In the genomic region with DNA sequence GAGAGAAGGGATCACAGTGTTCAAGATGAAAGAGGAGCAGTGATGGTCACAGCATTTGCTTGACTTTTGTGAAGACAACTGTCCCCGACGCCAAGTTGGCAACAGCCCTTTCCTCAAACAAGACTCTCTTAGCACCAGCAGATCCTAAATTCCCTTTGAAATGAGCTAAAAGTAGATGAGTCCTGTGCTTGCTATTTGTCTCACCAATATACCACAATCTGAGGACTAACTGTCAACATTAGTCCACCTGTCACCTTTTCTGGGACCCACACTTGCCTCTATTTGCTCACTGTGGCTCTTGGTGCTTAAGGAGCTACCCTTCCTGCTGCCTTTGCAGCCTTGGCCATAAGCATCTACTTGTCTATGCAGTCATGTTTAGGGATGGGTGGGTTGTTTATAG, we compare ENCODE assay signal across 19 cellular contexts. TPM values are rescaled to one million over a fixed set of nuclear protein-coding genes. Genes with fewer than 3 reads are reported as not detected.
A peak's percentile ranks its signal among the peaks of the same experiment; 100 is the strongest.
DNase-seq lines count a peak whose midpoint lies in the region; ATAC-seq lines count a peak whose summit lies in the region.
"Had no signal": no experiment of that assay in that cellular context is flagged by ENCODE, and none has a peak within 500 bp of the region (broad histone marks: within the 10 kb centered on the region; RNA-seq: fewer than 3 reads in every experiment).

No MANE protein-coding gene starts in this region.

- peaks cover 12% of the 10 kb centered on the region for H3K36me3 Mint-ChIP-seq in activated naive CD8-positive, alpha-beta T cell treated with anti-CD3 and anti-CD28 coated beads, Interleukin-2, amount 50 U/mL, for 24 hours (ENCODE audit: low read depth)
- H3K36me3 Mint-ChIP-seq in activated naive CD8-positive, alpha-beta T cell treated with anti-CD3 and anti-CD28 coated beads for 36 hours: peaks cover 2% of the 10 kb centered on the region
- H3K36me3 Mint-ChIP-seq in T-helper 17 cell (ENCODE audit: low read depth) (peaks cover 10% of the 10 kb centered on the region), memory B cell (peaks cover 17% of the 10 kb centered on the region)
- peaks cover 46% of the 10 kb centered on the region for H3K36me3 Mint-ChIP-seq in stimulated activated effector memory CD8-positive, alpha-beta T cell treated with anti-CD3 and anti-CD28 coated beads, Interleukin-12 subunit alpha, Interleukin-12 subunit beta, amount 100 ng/mL, for 72 hours

- no peaks in the 10 kb centered on the region for H3K27me3 Mint-ChIP-seq in activated naive CD8-positive, alpha-beta T cell treated with anti-CD3 and anti-CD28 coated beads, Interleukin-2, amount 50 U/mL, for 24 hours
- H3K27me3 Mint-ChIP-seq in activated naive CD8-positive, alpha-beta T cell treated with anti-CD3 and anti-CD28 coated beads for 36 hours: no peaks in the 10 kb centered on the region
- H3K27me3 Mint-ChIP-seq in T-helper 17 cell (no peaks in the 10 kb centered on the region), memory B cell (no peaks in the 10 kb centered on the region)
- H3K27me3 Mint-ChIP-seq: B cell; CD4-positive, CD25-positive, alpha-beta regulatory T cell; CD8-positive, alpha-beta memory T cell had no signal

- ATAC-seq in activated naive CD8-positive, alpha-beta T cell treated with anti-CD3 and anti-CD28 coated beads, Interleukin-2, amount 50 U/mL, for 24 hours: no peak
- no peak for ATAC-seq in T-helper 17 cell
- no peak for ATAC-seq in memory B cell (ENCODE audit: low read depth)
- no peak for ATAC-seq in stimulated activated effector memory CD8-positive, alpha-beta T cell treated with anti-CD3 and anti-CD28 coated beads, Interleukin-12 subunit alpha, Interleukin-12 subunit beta, amount 100 ng/mL, for 72 hours
- no peak for ATAC-seq in HG03342 (IDR thresholded peaks at IDR 0.05; ENCODE audit: unreplicated experiment)
- ATAC-seq: GM12878, HCT116 had no signal

- no peaks in the 10 kb centered on the region for H3K9me3 ChIP-seq in T-helper 17 cell (ENCODE audit: control insufficient read depth, low read length, poor library complexity, severe bottlenecking)
- H3K9me3 ChIP-seq: BLaER1 had no signal

- DNase-seq in activated naive CD8-positive, alpha-beta T cell treated with anti-CD3 and anti-CD28 coated beads, Interleukin-2, amount 50 U/mL, for 24 hours: no peak
- DNase-seq in activated naive CD8-positive, alpha-beta T cell treated with anti-CD3 and anti-CD28 coated beads for 36 hours: no peak
- no peak for DNase-seq in T-helper 17 cell
- DNase-seq in memory B cell (ENCODE audit: low spot score in 2 of 2): no peak
- DNase-seq in activated naive CD4-positive, alpha-beta T cell (lab: John Stamatoyannopoulos, UW): no peak
- DNase-seq in stimulated activated effector memory CD8-positive, alpha-beta T cell treated with anti-CD3 and anti-CD28 coated beads, Interleukin-12 subunit alpha, Interleukin-12 subunit beta, amount 100 ng/mL, for 72 hours (ENCODE audit: low spot score in 2 of 2): no peak
- DNase-seq: CD4-positive, CD25-positive, alpha-beta regulatory T cell; CD8-positive, alpha-beta memory T cell; DMS 273 treated with DMSO at 0.1 percent for 48 hours; DMS79; EL; GDM1; GM23248; H9 had no signal

- H3K27ac Mint-ChIP-seq in activated naive CD8-positive, alpha-beta T cell treated with anti-CD3 and anti-CD28 coated beads, Interleukin-2, amount 50 U/mL, for 24 hours: peak overlapping the region; percentile 4
- H3K27ac Mint-ChIP-seq in activated naive CD8-positive, alpha-beta T cell treated with anti-CD3 and anti-CD28 coated beads for 36 hours: no peak overlapping the region
- H3K27ac Mint-ChIP-seq in T-helper 17 cell: peak overlapping the region; percentile 11
- H3K27ac Mint-ChIP-seq in memory B cell: peak overlapping the region; percentile 4
- no peak overlapping the region for H3K27ac Mint-ChIP-seq in stimulated activated effector memory CD8-positive, alpha-beta T cell treated with anti-CD3 and anti-CD28 coated beads, Interleukin-12 subunit alpha, Interleukin-12 subunit beta, amount 100 ng/mL, for 72 hours
- H3K27ac Mint-ChIP-seq: B cell, H9 had no signal

- H3K4me1 Mint-ChIP-seq in activated naive CD8-positive, alpha-beta T cell treated with anti-CD3 and anti-CD28 coated beads, Interleukin-2, amount 50 U/mL, for 24 hours: no peaks in the 10 kb centered on the region
- H3K4me1 Mint-ChIP-seq in activated naive CD8-positive, alpha-beta T cell treated with anti-CD3 and anti-CD28 coated beads for 36 hours: no peaks in the 10 kb centered on the region
- H3K4me1 Mint-ChIP-seq in T-helper 17 cell (peaks cover 11% of the 10 kb centered on the region), memory B cell (no peaks in the 10 kb centered on the region)
- H3K4me1 Mint-ChIP-seq in stimulated activated effector memory CD8-positive, alpha-beta T cell treated with anti-CD3 and anti-CD28 coated beads, Interleukin-12 subunit alpha, Interleukin-12 subunit beta, amount 100 ng/mL, for 72 hours: no peaks in the 10 kb centered on the region
- H3K4me1 Mint-ChIP-seq: B cell; CD8-positive, alpha-beta memory T cell; H9 had no signal

- no peak overlapping the region for H3K4me3 Mint-ChIP-seq in activated naive CD8-positive, alpha-beta T cell treated with anti-CD3 and anti-CD28 coated beads, Interleukin-2, amount 50 U/mL, for 24 hours
- H3K4me3 Mint-ChIP-seq in activated naive CD8-positive, alpha-beta T cell treated with anti-CD3 and anti-CD28 coated beads for 36 hours: no peak overlapping the region
- H3K4me3 Mint-ChIP-seq in T-helper 17 cell (no peak overlapping the region), memory B cell (no peak overlapping the region)
- H3K4me3 Mint-ChIP-seq in stimulated activated effector memory CD8-positive, alpha-beta T cell treated with anti-CD3 and anti-CD28 coated beads, Interleukin-12 subunit alpha, Interleukin-12 subunit beta, amount 100 ng/mL, for 72 hours: no peak overlapping the region
- H3K4me3 Mint-ChIP-seq: B cell; CD4-positive, CD25-positive, alpha-beta regulatory T cell; CD8-positive, alpha-beta memory T cell; H9 had no signal

- no peaks in the 10 kb centered on the region for H3K9me3 Mint-ChIP-seq in activated naive CD8-positive, alpha-beta T cell treated with anti-CD3 and anti-CD28 coated beads, Interleukin-2, amount 50 U/mL, for 24 hours
- no peaks in the 10 kb centered on the region for H3K9me3 Mint-ChIP-seq in activated naive CD8-positive, alpha-beta T cell treated with anti-CD3 and anti-CD28 coated beads for 36 hours
- no peaks in the 10 kb centered on the region for H3K9me3 Mint-ChIP-seq in memory B cell
- no peaks in the 10 kb centered on the region for H3K9me3 Mint-ChIP-seq in stimulated activated effector memory CD8-positive, alpha-beta T cell treated with anti-CD3 and anti-CD28 coated beads, Interleukin-12 subunit alpha, Interleukin-12 subunit beta, amount 100 ng/mL, for 72 hours
- H3K9me3 Mint-ChIP-seq: CD4-positive, CD25-positive, alpha-beta regulatory T cell; CD8-positive, alpha-beta memory T cell; H9 had no signal

RNA-seq across cellular contexts. Expression of gene COL2A1, which starts 47.4 kb away (rescaled TPM):
- total RNA-seq in activated naive CD8-positive, alpha-beta T cell treated with anti-CD3 and anti-CD28 coated beads for 36 hours: under 1 TPM in 1 of 2 experiments, not detected in 1; 0.04 TPM
- not detected for total RNA-seq in T-helper 17 cell
- total RNA-seq: B cell; CD4-positive, CD25-positive, alpha-beta regulatory T cell; CD8-positive, alpha-beta memory T cell; GM23248 had no signal

RNA-seq across cellular contexts. Expression of gene SENP1, which starts 54.2 kb away (rescaled TPM):
- 10 to 100 TPM; 42.6 to 53.6 TPM for total RNA-seq in activated naive CD8-positive, alpha-beta T cell treated with anti-CD3 and anti-CD28 coated beads for 36 hours
- total RNA-seq in T-helper 17 cell: 10 to 100 TPM; 26.9 to 33.8 TPM

Comparison
In these comparisons a context has a peak if more than half of its experiments do, and no peak if none do; other contexts are left out.
1. H3K27ac Mint-ChIP-seq: peak in activated naive CD8-positive, alpha-beta T cell treated with anti-CD3 and anti-CD28 coated beads, Interleukin-2, amount 50 U/mL, for 24 hours (single experiment), T-helper 17 cell (single experiment) and memory B cell (single experiment); none in activated naive CD8-positive, alpha-beta T cell treated with anti-CD3 and anti-CD28 coated beads for 36 hours (single experiment) and stimulated activated effector memory CD8-positive, alpha-beta T cell treated with anti-CD3 and anti-CD28 coated beads, Interleukin-12 subunit alpha, Interleukin-12 subunit beta, amount 100 ng/mL, for 72 hours (single experiment).